Comparison of ENCODE assay signal across 7 cellular contexts in the genomic region with DNA sequence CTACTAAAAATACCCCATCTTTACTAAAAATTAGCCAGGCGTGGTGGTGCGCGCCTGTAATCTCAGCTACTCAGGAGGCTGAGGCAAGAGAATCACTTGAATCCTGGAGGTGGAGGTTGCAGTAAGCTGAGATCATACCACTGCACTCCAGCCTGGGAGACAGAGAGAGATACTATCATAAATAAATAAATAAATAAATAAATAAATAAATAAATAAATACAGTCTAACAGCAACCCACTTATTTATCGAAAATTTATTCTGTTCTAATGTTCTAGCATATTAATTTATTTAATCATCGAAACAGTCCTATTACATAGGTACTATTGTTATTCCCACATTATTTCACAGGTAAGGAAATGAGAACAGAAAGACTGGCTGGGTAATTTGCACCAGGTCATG.
"Had no signal": no experiment of that assay in that cellular context is flagged by ENCODE, and none has a peak within 500 bp of the region (broad histone marks: within the 10 kb centered on the region; RNA-seq: fewer than 3 reads in every experiment).

No MANE protein-coding gene starts in this region.

- ATAC-seq: GM12878 had no signal

- DNase-seq: GDM1, GF-D8 had no signal

- H3K4me3 ChIP-seq: GM12878 had no signal

- FAIRE-seq: G401.6, GM12878, GM12891, GM12892, GM19239 had no signal
